Comparison of ENCODE assay signal across 6 cellular contexts in genomic region chrX:72889740-72890139, GRCh38. TPM values are rescaled to one million over a fixed set of nuclear protein-coding genes. Genes with fewer than 3 reads are reported as not detected.
"Had no signal": no experiment of that assay in that cellular context is flagged by ENCODE, and none has a peak within 500 bp of the region (broad histone marks: within the 10 kb centered on the region; RNA-seq: fewer than 3 reads in every experiment).

No MANE protein-coding gene starts in this region.

RNA-seq across cellular contexts. Expression of gene FAM236C, which starts 22.7 kb away (rescaled TPM):
- total RNA-seq: GM23248, H1, H4, H7, H9, HFFc6 had no signal
- polyA plus RNA-seq: GM23248, H1 had no signal

RNA-seq across cellular contexts. Expression of gene FAM236A, which starts 48.3 kb away (rescaled TPM):
- total RNA-seq: GM23248, H1, H4, H7, H9, HFFc6 had no signal
- polyA plus RNA-seq: GM23248, H1 had no signal

RNA-seq across cellular contexts. Expression of gene DMRTC1, which starts 53.9 kb away (rescaled TPM):
- total RNA-seq: GM23248, H1, H4, H7, H9, HFFc6 had no signal
- polyA plus RNA-seq: GM23248, H1 had no signal
